29 cellular contexts compared by ENCODE assay signal in the genomic region with DNA sequence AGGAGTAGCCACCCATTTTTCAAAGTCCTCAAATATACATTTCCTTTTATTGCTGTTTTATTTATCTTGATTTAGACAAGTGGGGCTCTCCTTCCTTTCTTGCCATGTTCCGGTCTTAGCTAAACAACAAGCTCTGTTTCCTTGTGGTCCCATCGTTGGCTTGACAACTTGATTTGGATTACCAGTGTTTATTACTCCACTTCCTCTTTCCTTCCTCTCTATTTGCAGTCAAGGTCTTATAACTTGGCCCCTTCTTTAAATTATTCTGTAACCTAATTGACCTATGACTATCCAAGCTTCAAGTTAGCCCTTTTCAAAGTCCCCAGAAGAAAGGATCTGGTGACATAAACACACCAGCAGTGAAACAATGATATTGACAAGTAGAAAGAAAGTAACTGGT.
DNase-seq lines count a peak whose midpoint lies in the region; ATAC-seq, FAIRE-seq and TF ChIP-seq lines count a peak whose summit lies in the region.
"Had no signal": no experiment of that assay in that cellular context is flagged by ENCODE, and none has a peak within 500 bp of the region (broad histone marks: within the 10 kb centered on the region; RNA-seq: fewer than 3 reads in every experiment).

No MANE protein-coding gene starts in this region.

- H3K27me3 Mint-ChIP-seq in naive thymus-derived CD4-positive, alpha-beta T cell, result no peaks in the 10 kb centered on the region
- H3K27me3 Mint-ChIP-seq in neural progenitor cell (ENCODE audit: insufficient read depth, low read depth), result peaks cover 10% of the 10 kb centered on the region
- H3K27me3 Mint-ChIP-seq: activated CD8-positive, alpha-beta memory T cell treated with anti-CD3 and anti-CD28 coated beads, Interleukin-2, amount 10 ng/mL, durations not matched to agents 7 days and 5 days had no signal

- no peaks in the 10 kb centered on the region for H3K27me3 ChIP-seq in naive thymus-derived CD4-positive, alpha-beta T cell (ENCODE audit: control insufficient read depth in 2 of 2, insufficient read depth in 2 of 2, low read length in 2 of 2)
- no peaks in the 10 kb centered on the region for H3K27me3 ChIP-seq in neural progenitor cell
- H3K27me3 ChIP-seq: BLaER1, brain microvascular endothelial cell, esophagus squamous epithelium, MG63 had no signal

- peaks cover 4 to 8% of the 10 kb centered on the region in 2 donors for H3K4me1 ChIP-seq in naive thymus-derived CD4-positive, alpha-beta T cell (ENCODE audit: control insufficient read depth in 2 of 2, insufficient read depth in 2 of 2, low read length in 2 of 2)
- peaks cover 19% of the 10 kb centered on the region for H3K4me1 ChIP-seq in neural progenitor cell
- H3K4me1 ChIP-seq: BLaER1, esophagus squamous epithelium had no signal

- H3K27ac ChIP-seq in naive thymus-derived CD4-positive, alpha-beta T cell (ENCODE audit: low read depth, low read length), result no peak overlapping the region
- no peak overlapping the region for H3K27ac ChIP-seq in neural progenitor cell
- H3K27ac ChIP-seq: BLaER1, brain microvascular endothelial cell, esophagus squamous epithelium, SK-N-MC had no signal

- no peak overlapping the region for H3K9ac ChIP-seq in neural progenitor cell
- H3K9ac ChIP-seq: BLaER1 had no signal

- H3K27ac Mint-ChIP-seq in naive thymus-derived CD4-positive, alpha-beta T cell, result no peak overlapping the region
- H3K27ac Mint-ChIP-seq in neural progenitor cell, result no peak overlapping the region
- H3K27ac Mint-ChIP-seq: activated CD8-positive, alpha-beta memory T cell treated with anti-CD3 and anti-CD28 coated beads, Interleukin-2, amount 10 ng/mL, durations not matched to agents 7 days and 5 days; activated naive CD4-positive, alpha-beta T cell treated with anti-CD3 and anti-CD28 coated beads for 36 hours; effector memory CD8-positive, alpha-beta T cell; H9; T-helper 2 cell treated with Interferon-gamma antibody and Interleukin-4, amounts not matched to agents 5 μg/mL and 100 μg/mL, for 36 hours; WTC11 had no signal

- no peaks in the 10 kb centered on the region for H3K79me2 ChIP-seq in neural progenitor cell (ENCODE audit: low read depth)

- no peaks in the 10 kb centered on the region for H3K9me3 ChIP-seq in naive thymus-derived CD4-positive, alpha-beta T cell (ENCODE audit: control insufficient read depth in 2 of 3, low read length in 3 of 3)
- no peaks in the 10 kb centered on the region for H3K9me3 ChIP-seq in neural progenitor cell (ENCODE audit: low read depth)
- H3K9me3 ChIP-seq: BLaER1, esophagus squamous epithelium, MG63 had no signal

- DNase-seq in GM18507 (ENCODE audit: extremely low spot score, insufficient read length, low read depth) (no peak), NOMO-1 treated with DMSO at 0.1 percent for 48 hours (lab: John Stamatoyannopoulos, UW; ENCODE audit: unreplicated experiment) (peak; percentile 74), dermis blood vessel endothelial cell (peak; percentile 75), kidney glomerular epithelial cell (lab: John Stamatoyannopoulos, UW) (no peak), neural progenitor cell (ENCODE audit: low spot score) (no peak), RPMI8226 (no peak)
- DNase-seq in naive thymus-derived CD4-positive, alpha-beta T cell, result no peak
- DNase-seq: ACHN; activated CD4-positive, alpha-beta T cell treated with anti-CD3 and anti-CD28 coated beads, Interleukin-2, amount 50 U/mL, for 1 hour; activated CD8-positive, alpha-beta memory T cell treated with anti-CD3 and anti-CD28 coated beads, Interleukin-2, amount 10 ng/mL, durations not matched to agents 7 days and 5 days; activated naive CD4-positive, alpha-beta T cell treated with anti-CD3 and anti-CD28 coated beads for 36 hours; brain microvascular endothelial cell; COR-L47; DMS79; effector memory CD8-positive, alpha-beta T cell; esophagus squamous epithelium; H9; IMR-90; kidney; MG63; NCI-H2171; NCI-H510A treated with DMSO at 0.1 percent for 48 hours; stimulated activated CD4-positive, alpha-beta T cell treated with anti-CD3 and anti-CD28 coated beads, Interleukin-1b, Interleukin-23, amount 100 ng/mL, for 48 hours had no signal

- peak; percentile 29 for FAIRE-seq in GM18507 (lab: Jason Lieb, UNC)
- FAIRE-seq: kidney, RCC 7860 had no signal

- intact Hi-C loops in naive thymus-derived CD4-positive, alpha-beta T cell (cut with micrococcal nuclease), result no loop called here

- H3K9me3 Mint-ChIP-seq in naive thymus-derived CD4-positive, alpha-beta T cell, result peaks cover 0 to 14% (median 0%) of the 10 kb centered on the region in 11 donors
- H3K9me3 Mint-ChIP-seq in neural progenitor cell, result peaks cover 14% of the 10 kb centered on the region
- H3K9me3 Mint-ChIP-seq: activated naive CD4-positive, alpha-beta T cell treated with anti-CD3 and anti-CD28 coated beads for 36 hours had no signal

- H4K20me1 ChIP-seq in neural progenitor cell (ENCODE audit: low read depth), result no peaks in the 10 kb centered on the region
- H4K20me1 ChIP-seq: BLaER1 had no signal

- H3K4me3 ChIP-seq in naive thymus-derived CD4-positive, alpha-beta T cell (ENCODE audit: low read length), result no peak overlapping the region
- no peak overlapping the region for H3K4me3 ChIP-seq in neural progenitor cell
- H3K4me3 ChIP-seq: BLaER1, esophagus squamous epithelium, MG63, SK-N-MC, skin epidermis had no signal

- no peak overlapping the region for H3K4me3 Mint-ChIP-seq in naive thymus-derived CD4-positive, alpha-beta T cell
- H3K4me3 Mint-ChIP-seq in neural progenitor cell, result no peak overlapping the region
- H3K4me3 Mint-ChIP-seq: activated CD8-positive, alpha-beta memory T cell treated with anti-CD3 and anti-CD28 coated beads, Interleukin-2, amount 10 ng/mL, durations not matched to agents 7 days and 5 days; activated naive CD4-positive, alpha-beta T cell treated with anti-CD3 and anti-CD28 coated beads for 36 hours; effector memory CD8-positive, alpha-beta T cell; H9; T-helper 2 cell treated with Interferon-gamma antibody and Interleukin-4, amounts not matched to agents 5 μg/mL and 100 μg/mL, for 36 hours; WTC11 had no signal

- TF ChIP-seq CTCF in neural progenitor cell (IDR thresholded peaks at IDR 0.05), result no peak

- peaks cover 5% of the 10 kb centered on the region for H3F3A ChIP-seq in neural progenitor cell (ENCODE audit: low read depth)

- CTCF ChIA-PET in naive thymus-derived CD4-positive, alpha-beta T cell (lab: Charles Lee), result interaction anchor here (0.7 kb wide), 1 partner anchor 43 kb away, joined by 3 read pairs; no protein-coding TSS in a partner anchor

- H3K4me1 Mint-ChIP-seq in naive thymus-derived CD4-positive, alpha-beta T cell, result peaks cover 18 to 46% (median 39%) of the 10 kb centered on the region in 7 donors
- H3K4me1 Mint-ChIP-seq in neural progenitor cell, result peaks cover 11% of the 10 kb centered on the region

- H3K4me2 ChIP-seq in neural progenitor cell, result no peak overlapping the region
- H3K4me2 ChIP-seq: BLaER1 had no signal

- H3K36me3 ChIP-seq in naive thymus-derived CD4-positive, alpha-beta T cell (ENCODE audit: control insufficient read depth in 2 of 3, insufficient read depth in 3 of 3, low read length in 3 of 3), result no peaks in the 10 kb centered on the region
- no peaks in the 10 kb centered on the region for H3K36me3 ChIP-seq in neural progenitor cell
- H3K36me3 ChIP-seq: BLaER1, brain microvascular endothelial cell, esophagus squamous epithelium, MG63 had no signal

- H3K36me3 Mint-ChIP-seq in naive thymus-derived CD4-positive, alpha-beta T cell, result peaks cover 0 to 11% (median 0%) of the 10 kb centered on the region in 5 donors
- no peaks in the 10 kb centered on the region for H3K36me3 Mint-ChIP-seq in neural progenitor cell
- H3K36me3 Mint-ChIP-seq: activated CD8-positive, alpha-beta memory T cell treated with anti-CD3 and anti-CD28 coated beads, Interleukin-2, amount 10 ng/mL, durations not matched to agents 7 days and 5 days; WTC11 had no signal

- ATAC-seq in naive thymus-derived CD4-positive, alpha-beta T cell, result peak; percentile 57
- ATAC-seq: activated CD8-positive, alpha-beta memory T cell treated with anti-CD3 and anti-CD28 coated beads, Interleukin-2, amount 10 ng/mL, durations not matched to agents 7 days and 5 days; effector memory CD8-positive, alpha-beta T cell; WTC11 had no signal

- POLR2A ChIA-PET in naive thymus-derived CD4-positive, alpha-beta T cell (lab: Charles Lee), result no interaction called here

- no peak overlapping the region for H2AFZ ChIP-seq in neural progenitor cell (replicated peaks)

Comparison
In these comparisons a context has a peak if more than half of its experiments do, and no peak if none do; other contexts are left out.
1. DNase-seq: peak in NOMO-1 treated with DMSO at 0.1 percent for 48 hours (single experiment) and dermis blood vessel endothelial cell (single experiment); none in GM18507 (single experiment), naive thymus-derived CD4-positive, alpha-beta T cell (0 of 9), kidney glomerular epithelial cell (single experiment), neural progenitor cell (single experiment) and RPMI8226 (single experiment).